8 cellular contexts compared by ENCODE assay signal in genomic region chr6:27133281-27134227, GRCh38.
DNase-seq lines count a peak whose midpoint lies in the region; FAIRE-seq and TF ChIP-seq lines count a peak whose summit lies in the region.

No MANE protein-coding gene starts in this region.

- peak overlapping the region; percentile 93 for H3K27ac ChIP-seq in keratinocyte (ENCODE audit: control insufficient read depth, insufficient read depth, low read length)

- intact Hi-C loops in MCF 10A (cut with micrococcal nuclease): loop anchor here (5.0 kb wide), 2 partner anchors 846 to 861 kb away; a partner anchor contains a TSS

- H3K9me3 Mint-ChIP-seq in MCF 10A (ENCODE audit: unreplicated experiment): no peaks in the 10 kb centered on the region

- no peaks in the 10 kb centered on the region for H3K9me1 ChIP-seq in keratinocyte (ENCODE audit: control insufficient read depth, extremely low read depth, insufficient read depth, low read length)

- H3K4me3 Mint-ChIP-seq in MCF 10A (ENCODE audit: unreplicated experiment): no peak overlapping the region

- peaks cover 3% of the 10 kb centered on the region for H4K20me1 ChIP-seq in keratinocyte (ENCODE audit: control insufficient read depth, extremely low read depth, insufficient read depth, low read length)

- no peaks in the 10 kb centered on the region for H3K79me2 ChIP-seq in keratinocyte (ENCODE audit: control insufficient read depth, insufficient read depth, low read length)

- no peaks in the 10 kb centered on the region for H3K27me3 Mint-ChIP-seq in MCF 10A (ENCODE audit: insufficient read depth, unreplicated experiment)

- DNase-seq in AG10803 (ENCODE audit: low read depth) (peak; percentile 63), NB4 (ENCODE audit: low read depth) (peak; percentile 92), T-helper 9 cell (peak; percentile 57), MCF 10A (ENCODE audit: unreplicated experiment) (peak; percentile 77), keratinocyte (ENCODE audit: low read depth, low spot score) (no peak), GM19240 (ENCODE audit: insufficient read length, low spot score) (no peak)
- peak; percentile 62 to 79 for DNase-seq in stimulated activated CD4-positive, alpha-beta T cell treated with anti-CD3 and anti-CD28 coated beads, Interleukin-2, amount 100 ng/mL, for 24 hours

- TF ChIP-seq POLR2A in GM19193 (IDR thresholded peaks at IDR 0.05; ENCODE audit: extremely low read depth, insufficient read depth, insufficient read length): peak; percentile 95
- TF ChIP-seq POLR2A in NB4 (IDR thresholded peaks at IDR 0.05; ENCODE audit: extremely low read depth, insufficient read length): peak; percentile 56

- H3K4me3 ChIP-seq in AG10803 (ENCODE audit: low read length): peak overlapping the region; percentile 69
- H3K4me3 ChIP-seq in NB4 (ENCODE audit: low read depth, low read length): peak overlapping the region; percentile 81
- peak overlapping the region; percentile 53 to 82 (median 73) for H3K4me3 ChIP-seq in keratinocyte (ENCODE audit: control insufficient read depth in 2 of 3, extremely low read depth in 1 of 3, insufficient read depth in 2 of 3, low read depth in 1 of 3, low read length in 3 of 3)

- CTCF ChIA-PET in MCF 10A (lab: Yijun Ruan, JAX): interaction anchor here (0.6 to 1.2 kb wide), 5 partner anchors 16 to 986 kb away, joined by 3 to 9 read pairs (median 4); no protein-coding TSS in a partner anchor

- POLR2A ChIA-PET in MCF 10A (lab: Yijun Ruan, JAX): interaction anchor here (0.5 to 9.3 kb wide), 48 partner anchors 10 to 1111 kb away, joined by 3 to 621 read pairs (median 6); partner anchors contain the start of gene ZKSCAN8

- H3K27ac Mint-ChIP-seq in MCF 10A (ENCODE audit: low read depth, unreplicated experiment): no peak overlapping the region

- H3K4me2 ChIP-seq in keratinocyte (ENCODE audit: control insufficient read depth, extremely low read depth, insufficient read depth, low read depth, low read length): peak overlapping the region; percentile 89

- no peaks in the 10 kb centered on the region for H3K27me3 ChIP-seq in keratinocyte (ENCODE audit: control insufficient read depth, extremely low read depth, insufficient read depth, low read length)

- dilution Hi-C loops in keratinocyte (cut with MboI; ENCODE audit: extremely low pct_ligation_motif_present, low sequenced_read_pairs): no loop called here

- TSS peak; percentile 93 for BruUV-seq in MCF 10A (replicated peaks; lab: Mats Ljungman, UMichigan)

- no peaks in the 10 kb centered on the region for H3K36me3 Mint-ChIP-seq in MCF 10A (ENCODE audit: insufficient read depth, unreplicated experiment)

- peaks cover 15% of the 10 kb centered on the region for H3K4me1 ChIP-seq in keratinocyte (ENCODE audit: control insufficient read depth, extremely low read depth, insufficient read depth, low read length)

- H3K9me3 ChIP-seq in keratinocyte (ENCODE audit: control insufficient read depth, low read depth, low read length): no peaks in the 10 kb centered on the region

- no peak for FAIRE-seq in keratinocyte (lab: Jason Lieb, UNC)

- peak overlapping the region; percentile 93 for H3K9ac ChIP-seq in keratinocyte (ENCODE audit: control insufficient read depth, extremely low read depth, insufficient read depth, low read length)

- H2AFZ ChIP-seq in keratinocyte (ENCODE audit: control insufficient read depth, low read length): peak overlapping the region; percentile 45

- H3K4me1 Mint-ChIP-seq in MCF 10A (ENCODE audit: insufficient read depth, unreplicated experiment): peaks cover 11% of the 10 kb centered on the region

- TF ChIP-seq CTCF in AG10803 (conservative IDR thresholded peaks at IDR 0.05; ENCODE audit: low read length) (no peak), NB4 (IDR thresholded peaks at IDR 0.05; ENCODE audit: low read depth, low read length) (no peak), MCF 10A (IDR thresholded peaks at IDR 0.05; ENCODE audit: unreplicated experiment) (no peak), keratinocyte (optimal IDR thresholded peaks at IDR 0.05 in 1 of 3, IDR thresholded peaks at IDR 0.05 in 1 of 3, conservative IDR thresholded peaks at IDR 0.05 in 1 of 3; ENCODE audit: extremely low read depth in 1 of 3, insufficient read depth in 2 of 3, low read length in 3 of 3) (no peak)

- no peaks in the 10 kb centered on the region for H3K36me3 ChIP-seq in keratinocyte (ENCODE audit: control insufficient read depth in 2 of 2, extremely low read depth in 1 of 2, insufficient read depth in 2 of 2, low read length in 2 of 2)

Comparison
In these comparisons a context has a peak if more than half of its experiments do, and no peak if none do; other contexts are left out.
1. DNase-seq: peak in AG10803 (single experiment), NB4 (single experiment), T-helper 9 cell (single experiment), MCF 10A (single experiment) and stimulated activated CD4-positive, alpha-beta T cell treated with anti-CD3 and anti-CD28 coated beads, Interleukin-2, amount 100 ng/mL, for 24 hours (2 of 2); none in keratinocyte (single experiment) and GM19240 (single experiment).
2. Peak in every context shown above with its lines, with median percentiles within 50 percentile points of each other: H3K4me3 ChIP-seq.